1 cellular context compared by ENCODE assay signal in genomic region chr17:4939804-4940624, GRCh38.
A peak's percentile ranks its signal among the peaks of the same experiment; 100 is the strongest.
TF ChIP-seq lines count a peak whose summit lies in the region.

TSS of gene RNF167 (plus strand) at chr17:4940268. CDS start at chr17:4940910, 642 bp downstream.
TSS of gene SLC25A11 (minus strand) at chr17:4940046. CDS start at chr17:4939910, 136 bp downstream.

TF ChIP-seq in K562, 482 proteins besides CTCF, POLR2A, EP300 and RAD21 (continued from another document and continues in another):
- TF ChIP-seq SAP30 (IDR thresholded peaks at IDR 0.05; ENCODE audit: borderline replicate concordance, insufficient read depth, low read depth, low read length, poor library complexity, severe bottlenecking) (no peak), HMBOX1 (IDR thresholded peaks at IDR 0.05) (peak; percentile 57; the same call in 1 of the 2 replicates), ZNF764 (CRISPR knock-in tag; IDR thresholded peaks at IDR 0.05; ENCODE audit: low read depth) (no peak), RB1 (IDR thresholded peaks at IDR 0.05; ENCODE audit: low read depth) (peak; percentile 80), ZNF445 (CRISPR knock-in tag; IDR thresholded peaks at IDR 0.05; ENCODE audit: low read depth) (no peak), SPI1 (IDR thresholded peaks at IDR 0.05; ENCODE audit: borderline replicate concordance, low read depth, low read length) (no peak), SMAD1 (IDR thresholded peaks at IDR 0.05; ENCODE audit: low read depth, low read length, partially characterized antibody) (peak; percentile 19), CTBP1 (IDR thresholded peaks at IDR 0.05; ENCODE audit: borderline replicate concordance) (peak; percentile 93), RFX7 (CRISPR knock-in tag; IDR thresholded peaks at IDR 0.05) (no peak), EZH2 (IDR thresholded peaks at IDR 0.05; ENCODE audit: borderline replicate concordance, low read depth, low read length) (no peak), ETV1 (tag; conservative IDR thresholded peaks at IDR 0.05; ENCODE audit: low read depth) (peak; percentile 83), RBM39 (optimal IDR thresholded peaks at IDR 0.05; ENCODE audit: low read depth, low read length) (no peak), SMARCA5 (IDR thresholded peaks at IDR 0.05) (no peak), KLF16 (IDR thresholded peaks at IDR 0.05) (no peak), ESRRA (IDR thresholded peaks at IDR 0.05; ENCODE audit: borderline replicate concordance, low read depth) (peak; percentile 96), C11orf30 (IDR thresholded peaks at IDR 0.05; ENCODE audit: low read depth) (peak; percentile 69), KLF13 (tag; IDR thresholded peaks at IDR 0.05; ENCODE audit: borderline replicate concordance, low read depth) (peak; percentile 59; the same call in 1 of the 2 replicates), SNRNP70 (optimal IDR thresholded peaks at IDR 0.05; ENCODE audit: low read depth, low read length) (no peak), E2F6 (IDR thresholded peaks at IDR 0.05; ENCODE audit: borderline replicate concordance in 1 of 2, extremely low read depth in 1 of 2, insufficient read depth in 1 of 2, insufficient read length in 1 of 2, low read depth in 1 of 2, low read length in 1 of 2, poor library complexity in 1 of 2, severe bottlenecking in 1 of 2) (peak in 1 of 2 experiments; percentile 57), CC2D1A (IDR thresholded peaks at IDR 0.05) (0 out of 2 replicates have a peak, but pooled peaks have one; percentile 34), ZBTB40 (IDR thresholded peaks at IDR 0.05) (peak; percentile 93), ZBTB40 (CRISPR knock-in tag; IDR thresholded peaks at IDR 0.05) (no peak), MBD1 (CRISPR knock-in tag; IDR thresholded peaks at IDR 0.05) (no peak), ZMIZ1 (IDR thresholded peaks at IDR 0.05; ENCODE audit: low read depth in 2 of 2, low read length in 2 of 2) (peak in 1 of 2 experiments; percentile 32; a peak in 1 of 4 replicates), ATF3 (IDR thresholded peaks at IDR 0.05) (no peak), ATF3 (CRISPR knock-in tag; conservative IDR thresholded peaks at IDR 0.05) (no peak), HES1 (IDR thresholded peaks at IDR 0.05; ENCODE audit: low read depth) (no peak), SRF (CRISPR knock-in tag; IDR thresholded peaks at IDR 0.05) (0 out of 4 replicates have a peak, but pooled peaks of 1 of the 2 experiments have one; percentile 27), ZNF589 (CRISPR knock-in tag; IDR thresholded peaks at IDR 0.05; ENCODE audit: low read depth) (peak; percentile 80; the same call in 1 of the 2 replicates), ZFX (CRISPR knock-in tag; IDR thresholded peaks at IDR 0.05) (peak; percentile 72), SMC3 (conservative IDR thresholded peaks at IDR 0.05; ENCODE audit: insufficient read depth, low read depth, low read length) (no peak), BHLHE40 (IDR thresholded peaks at IDR 0.05; ENCODE audit: low read length) (peak; percentile 92), RHOXF2B (CRISPR knock-in tag; conservative IDR thresholded peaks at IDR 0.05) (no peak), OTX1 (CRISPR knock-in tag; IDR thresholded peaks at IDR 0.05) (no peak), CAMTA2 (CRISPR knock-in tag; conservative IDR thresholded peaks at IDR 0.05) (no peak), HOXB6 (CRISPR knock-in tag; IDR thresholded peaks at IDR 0.05; ENCODE audit: borderline replicate concordance) (no peak), JUN (IDR thresholded peaks at IDR 0.05; ENCODE audit: borderline replicate concordance, low read depth, low read length) (peak; percentile 22; the same call in 1 of the 2 replicates), JUN (CRISPR knock-in tag; IDR thresholded peaks at IDR 0.05; ENCODE audit: borderline replicate concordance) (no peak), ZNF134 (CRISPR knock-in tag; conservative IDR thresholded peaks at IDR 0.05) (peak; percentile 32; the same call in 1 of the 2 replicates), GABPB2 (CRISPR knock-in tag; conservative IDR thresholded peaks at IDR 0.05) (no peak), ZNF224 (CRISPR knock-in tag; IDR thresholded peaks at IDR 0.05) (no peak), NKRF (IDR thresholded peaks at IDR 0.05; ENCODE audit: borderline replicate concordance) (no peak), ZNF274 (IDR thresholded peaks at IDR 0.05; ENCODE audit: borderline replicate concordance, low read depth, low read length) (no peak)
